ENCODE assay signal across 9 cellular contexts in genomic region chr1:211580303-211580687, GRCh38. TPM values are rescaled to one million over a fixed set of nuclear protein-coding genes. Genes with fewer than 3 reads are reported as not detected.
DNase-seq lines count a peak whose midpoint lies in the region; ATAC-seq and TF ChIP-seq lines count a peak whose summit lies in the region.
"Had no signal": no experiment of that assay in that cellular context is flagged by ENCODE, and none has a peak within 500 bp of the region (broad histone marks: within the 10 kb centered on the region; RNA-seq: fewer than 3 reads in every experiment).

No MANE protein-coding gene starts in this region.

- peak overlapping the region; percentile 79 for H3K4me3 Mint-ChIP-seq in activated T-cell treated with anti-CD3 and anti-CD28 coated beads, Interleukin-2, amount 50 U/mL, for 72 hours
- peak overlapping the region; percentile 80 for H3K4me3 Mint-ChIP-seq in activated T-helper 1 cell treated with anti-CD3 and anti-CD28 coated beads, Interleukin-12 subunit alpha, Interleukin-12 subunit beta, Interleukin-2, Interleukin-4 antibody, amounts not matched to agents 30 ng/mL and 10 ng/mL and 1 ng/mL, durations not matched to agents 14 hours and 24 hours and 36 hours

- H3K4me3 ChIP-seq in thoracic aorta, result peak overlapping the region; percentile 94

- H3K27me3 Mint-ChIP-seq in activated T-cell treated with anti-CD3 and anti-CD28 coated beads, Interleukin-2, amount 50 U/mL, for 72 hours (ENCODE audit: low read depth), result no peaks in the 10 kb centered on the region
- H3K27me3 Mint-ChIP-seq in activated T-helper 1 cell treated with anti-CD3 and anti-CD28 coated beads, Interleukin-12 subunit alpha, Interleukin-12 subunit beta, Interleukin-2, Interleukin-4 antibody, amounts not matched to agents 30 ng/mL and 10 ng/mL and 1 ng/mL, durations not matched to agents 14 hours and 24 hours and 36 hours (ENCODE audit: insufficient read depth), result peaks cover 6% of the 10 kb centered on the region

- no peaks in the 10 kb centered on the region for H3K9me3 Mint-ChIP-seq in activated T-cell treated with anti-CD3 and anti-CD28 coated beads, Interleukin-2, amount 50 U/mL, for 72 hours
- no peaks in the 10 kb centered on the region for H3K9me3 Mint-ChIP-seq in activated T-helper 1 cell treated with anti-CD3 and anti-CD28 coated beads, Interleukin-12 subunit alpha, Interleukin-12 subunit beta, Interleukin-2, Interleukin-4 antibody, amounts not matched to agents 30 ng/mL and 10 ng/mL and 1 ng/mL, durations not matched to agents 14 hours and 24 hours and 36 hours

- no peak for TF ChIP-seq CTCF in thoracic aorta (IDR thresholded peaks at IDR 0.05)

- peak overlapping the region; percentile 48 for H3K27ac ChIP-seq in layer of hippocampus (ENCODE audit: low read depth, low read length)
- H3K27ac ChIP-seq in thoracic aorta, result peak overlapping the region; percentile 86 to 96

- H3K4me1 Mint-ChIP-seq in activated T-cell treated with anti-CD3 and anti-CD28 coated beads, Interleukin-2, amount 50 U/mL, for 72 hours (ENCODE audit: low read depth), result peaks cover 35% of the 10 kb centered on the region
- peaks cover 39% of the 10 kb centered on the region for H3K4me1 Mint-ChIP-seq in activated T-helper 1 cell treated with anti-CD3 and anti-CD28 coated beads, Interleukin-12 subunit alpha, Interleukin-12 subunit beta, Interleukin-2, Interleukin-4 antibody, amounts not matched to agents 30 ng/mL and 10 ng/mL and 1 ng/mL, durations not matched to agents 14 hours and 24 hours and 36 hours (ENCODE audit: low read depth)

- intact Hi-C loops in activated T-helper 1 cell treated with anti-CD3 and anti-CD28 coated beads, Interleukin-12 subunit alpha, Interleukin-12 subunit beta, Interleukin-2, Interleukin-4 antibody, amounts not matched to agents 30 ng/mL and 10 ng/mL and 1 ng/mL, durations not matched to agents 14 hours and 24 hours and 36 hours (cut with micrococcal nuclease), result no loop called here

- H3K36me3 ChIP-seq in thoracic aorta, result no peaks in the 10 kb centered on the region

- no peak for DNase-seq in activated T-cell treated with anti-CD3 and anti-CD28 coated beads, Interleukin-2, amount 50 U/mL, for 72 hours
- DNase-seq in activated T-cell treated with anti-CD3 and anti-CD28 coated beads, Interleukin-2, amount 50 U/mL, for 48 hours, result no peak
- DNase-seq in activated T-helper 1 cell treated with anti-CD3 and anti-CD28 coated beads, Interleukin-12 subunit alpha, Interleukin-12 subunit beta, Interleukin-2, Interleukin-4 antibody, amounts not matched to agents 30 ng/mL and 10 ng/mL and 1 ng/mL, durations not matched to agents 14 hours and 24 hours and 36 hours (ENCODE audit: low spot score), result no peak
- DNase-seq in thoracic aorta (ENCODE audit: low spot score) (no peak), NCI-H2029 treated with DMSO at 0.1 percent for 48 hours (lab: John Stamatoyannopoulos, UW) (no peak), SHP77 treated with DMSO at 0.1 percent for 48 hours (lab: John Stamatoyannopoulos, UW) (no peak), DMS79 treated with DMSO at 0.1 percent for 48 hours (lab: John Stamatoyannopoulos, UW) (no peak)
- DNase-seq: foreskin keratinocyte had no signal

- H3K36me3 Mint-ChIP-seq in activated T-cell treated with anti-CD3 and anti-CD28 coated beads, Interleukin-2, amount 50 U/mL, for 72 hours (ENCODE audit: insufficient read depth in 2 of 2), result peaks cover 0 to 2% of the 10 kb centered on the region in 2 donors
- peaks cover 10% of the 10 kb centered on the region for H3K36me3 Mint-ChIP-seq in activated T-helper 1 cell treated with anti-CD3 and anti-CD28 coated beads, Interleukin-12 subunit alpha, Interleukin-12 subunit beta, Interleukin-2, Interleukin-4 antibody, amounts not matched to agents 30 ng/mL and 10 ng/mL and 1 ng/mL, durations not matched to agents 14 hours and 24 hours and 36 hours (ENCODE audit: low read depth)

- peak overlapping the region; percentile 63 for H3K27ac Mint-ChIP-seq in activated T-cell treated with anti-CD3 and anti-CD28 coated beads, Interleukin-2, amount 50 U/mL, for 72 hours
- peak overlapping the region; percentile 29 for H3K27ac Mint-ChIP-seq in activated T-helper 1 cell treated with anti-CD3 and anti-CD28 coated beads, Interleukin-12 subunit alpha, Interleukin-12 subunit beta, Interleukin-2, Interleukin-4 antibody, amounts not matched to agents 30 ng/mL and 10 ng/mL and 1 ng/mL, durations not matched to agents 14 hours and 24 hours and 36 hours

- H3K9me3 ChIP-seq in thoracic aorta, result no peaks in the 10 kb centered on the region

- H3K4me1 ChIP-seq in thoracic aorta (ENCODE audit: control insufficient read depth in 1 of 2, low read depth in 2 of 2), result peaks cover 23 to 55% of the 10 kb centered on the region in 2 donors
- H3K4me1 ChIP-seq: foreskin keratinocyte had no signal

- ATAC-seq in activated T-cell treated with anti-CD3 and anti-CD28 coated beads, Interleukin-2, amount 50 U/mL, for 72 hours (replicated peaks in 1 of 2), result no peak
- no peak for ATAC-seq in thoracic aorta (ENCODE audit: insufficient number of reproducible peaks, low FRiP score, low read depth)
- ATAC-seq: foreskin keratinocyte had no signal

- H3K27me3 ChIP-seq in layer of hippocampus (ENCODE audit: control insufficient read depth, insufficient read depth, low read length) (no peaks in the 10 kb centered on the region), thoracic aorta (replicated peaks; ENCODE audit: insufficient read depth) (no peaks in the 10 kb centered on the region)
- H3K27me3 ChIP-seq: foreskin keratinocyte had no signal

RNA-seq across cellular contexts. Expression of gene SLC30A1, which starts 1.3 kb away (rescaled TPM):
- total RNA-seq in activated T-cell treated with anti-CD3 and anti-CD28 coated beads, Interleukin-2, amount 50 U/mL, for 72 hours, result 1 to 10 TPM; 8.0 to 8.6 TPM
- total RNA-seq in activated T-helper 1 cell treated with anti-CD3 and anti-CD28 coated beads, Interleukin-12 subunit alpha, Interleukin-12 subunit beta, Interleukin-2, Interleukin-4 antibody, amounts not matched to agents 30 ng/mL and 10 ng/mL and 1 ng/mL, durations not matched to agents 14 hours and 24 hours and 36 hours, result 10.6 and 12.0 TPM in 2 replicates
- total RNA-seq in thoracic aorta, result 10 to 100 TPM in 1 of 2 donors, 1 to 10 TPM in 1; 8.8 to 23.9 TPM
